In genomic region chr12:22971771-22972191, GRCh38 we compare ENCODE assay signal across 24 cellular contexts.
DNase-seq lines count a peak whose midpoint lies in the region; ATAC-seq and TF ChIP-seq lines count a peak whose summit lies in the region.
"Had no signal": no experiment of that assay in that cellular context is flagged by ENCODE, and none has a peak within 500 bp of the region (broad histone marks: within the 10 kb centered on the region; RNA-seq: fewer than 3 reads in every experiment).

No MANE protein-coding gene starts in this region.

- in situ Hi-C loops in SK-MEL-5 (cut with HindIII; ENCODE audit: low pct_unique_long_range_greater_than_20kb, low sequenced_read_pairs) = no loop called here

- intact Hi-C loops in sciatic nerve (cut with DNase I) = no loop called here
- intact Hi-C loops in lower lobe of right lung (cut with DNase I) = no loop called here

- ATAC-seq in sciatic nerve (peak; percentile 60), lower lobe of right lung (no peak)
- no peak for ATAC-seq in activated CD4-positive, CD25-positive, alpha-beta regulatory T cell treated with anti-CD3 and anti-CD28 coated beads, Interleukin-2, amount 50 U/mL, for 24 hours
- ATAC-seq: activated CD8-positive, alpha-beta T cell treated with anti-CD3 and anti-CD28 coated beads, Interleukin-2, amount 10 ng/mL, durations not matched to agents 7 days and 5 days; K562; left cardiac atrium had no signal

- TF ChIP-seq CTCF in foreskin fibroblast (IDR thresholded peaks at IDR 0.05; ENCODE audit: low read depth, low read length) (no peak), lower lobe of right lung (IDR thresholded peaks at IDR 0.05) (no peak)

- H3K36me3 ChIP-seq in lower lobe of right lung = no peaks in the 10 kb centered on the region
- H3K36me3 ChIP-seq: ascending aorta, BLaER1, esophagus muscularis mucosa had no signal

- DNase-seq in EL (peak; percentile 5), SK-MEL-5 (ENCODE audit: low read depth, low spot score) (peak; percentile 93), foreskin fibroblast (peak; percentile 43 to 65), sciatic nerve (ENCODE audit: low spot score) (no peak), lower lobe of right lung (no peak)
- DNase-seq in stimulated activated CD4-positive, alpha-beta T cell treated with anti-CD3 and anti-CD28 coated beads, Interleukin-2, amount 100 ng/mL, for 48 hours = no peak
- no peak for DNase-seq in stimulated activated CD4-positive, alpha-beta T cell treated with anti-CD3 and anti-CD28 coated beads, Interleukin-1b, Interleukin-23, amount 100 ng/mL, for 48 hours
- DNase-seq: activated CD8-positive, alpha-beta T cell treated with anti-CD3 and anti-CD28 coated beads, Interleukin-2, amount 10 ng/mL, durations not matched to agents 7 days and 5 days; cortex of kidney; glutamatergic neuron; left cardiac atrium; mesendoderm; NCI-H1417; NCI-H2029 treated with DMSO at 0.1 percent for 48 hours; NCI-H226; NCI-H82; SK-N-SH; small intestine; stimulated activated CD4-positive, alpha-beta T cell treated with anti-CD3 and anti-CD28 coated beads, Interleukin-2, amount 100 ng/mL, for 24 hours had no signal

- H3K4me3 ChIP-seq in foreskin fibroblast (ENCODE audit: low read depth in 1 of 2, low read length in 2 of 2) = no peak overlapping the region
- no peak overlapping the region for H3K4me3 ChIP-seq in lower lobe of right lung
- H3K4me3 ChIP-seq: BLaER1, esophagus muscularis mucosa, K562 had no signal

- H3K27me3 ChIP-seq in lower lobe of right lung (ENCODE audit: low read depth) = no peaks in the 10 kb centered on the region
- H3K27me3 ChIP-seq: ascending aorta, BLaER1, esophagus muscularis mucosa had no signal

- H3K9me3 ChIP-seq in lower lobe of right lung = no peaks in the 10 kb centered on the region
- H3K9me3 ChIP-seq: ascending aorta, BLaER1, esophagus muscularis mucosa, SK-N-SH had no signal

- no peak overlapping the region for H3K27ac ChIP-seq in lower lobe of right lung
- H3K27ac ChIP-seq: ascending aorta, BLaER1, esophagus muscularis mucosa had no signal

- no peaks in the 10 kb centered on the region for H3K4me1 ChIP-seq in lower lobe of right lung
- H3K4me1 ChIP-seq: BLaER1, esophagus muscularis mucosa had no signal

Comparison
In these comparisons a context has a peak if more than half of its experiments do, and no peak if none do; other contexts are left out.
1. DNase-seq: peak in EL (single experiment), SK-MEL-5 (single experiment) and foreskin fibroblast (2 of 2); none in sciatic nerve (single experiment), lower lobe of right lung (single experiment), stimulated activated CD4-positive, alpha-beta T cell treated with anti-CD3 and anti-CD28 coated beads, Interleukin-2, amount 100 ng/mL, for 48 hours (0 of 2) and stimulated activated CD4-positive, alpha-beta T cell treated with anti-CD3 and anti-CD28 coated beads, Interleukin-1b, Interleukin-23, amount 100 ng/mL, for 48 hours (single experiment).